8 cellular contexts compared by ENCODE assay signal in genomic region chr21:26732442-26733221, GRCh38.
DNase-seq lines count a peak whose midpoint lies in the region; ATAC-seq and TF ChIP-seq lines count a peak whose summit lies in the region.

No MANE protein-coding gene starts in this region.

- no peak overlapping the region for H3K4me3 ChIP-seq in epithelial cell of proximal tubule (ENCODE audit: low read depth, low read length)
- no peak overlapping the region for H3K4me3 ChIP-seq in mucosa of descending colon

- no peaks in the 10 kb centered on the region for H3K36me3 ChIP-seq in mucosa of descending colon (ENCODE audit: low read depth)

- H3K4me1 ChIP-seq in mucosa of descending colon (ENCODE audit: low read depth) = no peaks in the 10 kb centered on the region

- TF ChIP-seq CTCF in 22Rv1 (IDR thresholded peaks at IDR 0.05) = peak; percentile 89
- TF ChIP-seq CTCF in GM13977 (IDR thresholded peaks at IDR 0.05; ENCODE audit: extremely low read depth, insufficient read depth, missing control alignments) = peak; percentile 31
- TF ChIP-seq CTCF in epithelial cell of proximal tubule (conservative IDR thresholded peaks at IDR 0.05; ENCODE audit: low read depth, low read length) = peak; percentile 83
- TF ChIP-seq CTCF in mucosa of descending colon (IDR thresholded peaks at IDR 0.05) = no peak

- H3K9me3 ChIP-seq in mucosa of descending colon = no peaks in the 10 kb centered on the region

- H3K27ac ChIP-seq in 22Rv1 = no peak overlapping the region

- DNase-seq in GM13977 (ENCODE audit: low spot score) (no peak), RPMI8226 (peak; percentile 33), epithelial cell of proximal tubule (ENCODE audit: low read depth) (no peak), mucosa of descending colon (peak in 1 of 3 donors; percentile 61)

- intact Hi-C loops in mucosa of descending colon (cut with DNase I, micrococcal nuclease) = no loop called here

- in situ Hi-C loops in GM13977 (cut with MboI; ENCODE audit: low pct_unique_long_range_greater_than_20kb, low sequenced_read_pairs, unreplicated experiment) = no loop called here

- ATAC-seq in mucosa of descending colon (peak; percentile 44), HG03097 (IDR thresholded peaks at IDR 0.05; ENCODE audit: low FRiP score, unreplicated experiment) (no peak), HG03095 (IDR thresholded peaks at IDR 0.05; ENCODE audit: unreplicated experiment) (no peak), GM21825 (IDR thresholded peaks at IDR 0.05; ENCODE audit: unreplicated experiment) (no peak)
